ENCODE assay signal across 8 cellular contexts in the genomic region with DNA sequence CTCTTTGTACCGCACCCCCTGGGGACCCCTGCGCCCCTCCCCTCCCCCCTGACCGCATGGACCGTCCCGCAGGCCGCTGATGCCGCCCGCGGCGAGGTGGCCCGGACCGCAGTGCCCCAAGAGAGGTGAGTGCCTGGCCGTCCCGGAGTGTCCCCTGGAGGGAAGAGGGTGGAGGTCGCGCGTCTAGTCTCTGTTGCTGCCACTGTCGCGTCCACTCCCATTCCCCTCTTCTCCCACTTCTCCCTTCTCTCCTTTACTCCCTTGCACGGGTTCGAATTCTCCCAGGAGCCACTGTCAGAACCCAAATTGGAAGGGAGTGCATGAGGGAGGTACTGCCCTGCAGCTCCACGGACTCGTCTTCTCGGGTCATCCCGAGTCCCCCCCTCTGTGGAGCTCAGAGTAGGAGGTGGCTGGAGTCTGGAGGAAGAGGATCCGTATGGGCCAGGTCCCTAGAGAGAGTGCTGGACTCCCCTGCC. TPM values are rescaled to one million over a fixed set of nuclear protein-coding genes. Genes with fewer than 3 reads are reported as not detected.
DNase-seq lines count a peak whose midpoint lies in the region; TF ChIP-seq lines count a peak whose summit lies in the region.

No MANE protein-coding gene starts in this region.

- no peaks in the 10 kb centered on the region for H3K27me3 ChIP-seq in Caco-2 (replicated peaks; ENCODE audit: control insufficient read depth, insufficient read depth, low read length)
- no peaks in the 10 kb centered on the region for H3K27me3 ChIP-seq in PC-9 (ENCODE audit: insufficient read depth, low read depth)
- H3K27me3 ChIP-seq in neutrophil = no peaks in the 10 kb centered on the region

- intact Hi-C loops in Caco-2 (cut with micrococcal nuclease; ENCODE audit: unreplicated experiment) (loop anchor here (2.0 kb wide), 1 partner anchor 18 kb away; no protein-coding TSS in a partner anchor), PC-9 (cut with micrococcal nuclease; ENCODE audit: unreplicated experiment) (loop anchor here (2.0 kb wide), 1 partner anchor 18 kb away; no protein-coding TSS in a partner anchor)

- H3K27me3 Mint-ChIP-seq in Caco-2 (ENCODE audit: insufficient read depth, unreplicated experiment) = no peaks in the 10 kb centered on the region

- peaks cover 23% of the 10 kb centered on the region for H4K20me1 ChIP-seq in PC-9 (ENCODE audit: insufficient read depth)

- H3K36me3 Mint-ChIP-seq in Caco-2 (ENCODE audit: insufficient read depth, unreplicated experiment) = peaks cover 10% of the 10 kb centered on the region

- TF ChIP-seq CTCF in Caco-2 (IDR thresholded peaks at IDR 0.05; ENCODE audit: insufficient read depth in 1 of 2, low read depth in 1 of 2, low read length in 1 of 2, severe bottlenecking in 1 of 2, unreplicated experiment in 1 of 2) = no peak
- TF ChIP-seq CTCF in PC-9 (conservative IDR thresholded peaks at IDR 0.05) = no peak
- no peak for TF ChIP-seq CTCF in neutrophil (IDR thresholded peaks at IDR 0.05)
- TF ChIP-seq CTCF in GM10266 (IDR thresholded peaks at IDR 0.05; ENCODE audit: control insufficient read depth, insufficient read depth, low read depth, missing control alignments) = no peak

- CTCF ChIA-PET in Caco-2 (lab: Charles Lee) (interaction anchor here (1.0 to 1.5 kb wide), 7 partner anchors 11 to 175 kb away, joined by 3 to 6 read pairs (median 3); partner anchors contain the start of gene ULK3), PC-9 (lab: Charles Lee) (interaction anchor here (0.6 kb wide), 1 partner anchor 311 kb away, joined by 10 read pairs; no protein-coding TSS in a partner anchor)

- POLR2A ChIA-PET in Caco-2 (lab: Charles Lee) (interaction anchor here (0.6 kb wide), 1 partner anchor 73 kb away, joined by 3 read pairs; no protein-coding TSS in a partner anchor), PC-9 (lab: Charles Lee; ENCODE audit: unreplicated experiment) (no interaction called here)

- H3K4me3 Mint-ChIP-seq in Caco-2 (ENCODE audit: unreplicated experiment) = peak overlapping the region; percentile 90

- H3K4me1 ChIP-seq in Caco-2 (peaks cover 27% of the 10 kb centered on the region), PC-9 (replicated peaks; ENCODE audit: insufficient read depth) (peaks cover 20% of the 10 kb centered on the region), neutrophil (ENCODE audit: control insufficient read depth in 1 of 2, insufficient read depth in 1 of 2, low read depth in 1 of 2, low read length in 1 of 2) (peaks cover 81 to 92% of the 10 kb centered on the region in 2 experiments)

- no peaks in the 10 kb centered on the region for H3K36me3 ChIP-seq in Caco-2 (ENCODE audit: control insufficient read depth, insufficient read depth, low read length)
- no peaks in the 10 kb centered on the region; the same call in 1 of the 2 replicates for H3K36me3 ChIP-seq in PC-9 (ENCODE audit: low read depth)
- H3K36me3 ChIP-seq in neutrophil = peaks cover 12% of the 10 kb centered on the region

- H3K9me2 ChIP-seq in PC-9 (ENCODE audit: insufficient read depth) = no peaks in the 10 kb centered on the region

- peaks cover 7% of the 10 kb centered on the region; the same call in 1 of the 2 replicates for H3F3A ChIP-seq in PC-9 (ENCODE audit: insufficient read depth, low read depth)

- peak overlapping the region; percentile 100 for H3K4me2 ChIP-seq in PC-9

- peaks cover 50% of the 10 kb centered on the region for H3K79me2 ChIP-seq in PC-9 (ENCODE audit: low read depth)

- H3K4me3 ChIP-seq in Caco-2 (ENCODE audit: low read depth, low read length) = peak overlapping the region; percentile 82
- peak overlapping the region; percentile 95 for H3K4me3 ChIP-seq in PC-9
- H3K4me3 ChIP-seq in neutrophil (ENCODE audit: low read depth in 1 of 2, low read length in 1 of 2) = peak overlapping the region; percentile 95 to 99

- DNase-seq in Caco-2 = no peak
- no peak for DNase-seq in PC-9
- DNase-seq in epithelial cell of prostate (ENCODE audit: low read depth, low spot score) = no peak
- DNase-seq in mesenteric fat pad (ENCODE audit: low spot score) = no peak
- DNase-seq in SIG-M5 treated with dmso at 0.1 percent for 504 hours (lab: John Stamatoyannopoulos, UW; ENCODE audit: unreplicated experiment) = no peak
- no peak for DNase-seq in GM10266 (ENCODE audit: extremely low spot score)
- no peak for DNase-seq in hippocampal formation (lab: John Stamatoyannopoulos, UW)

- peak overlapping the region; percentile 55 for H3K27ac Mint-ChIP-seq in Caco-2 (ENCODE audit: unreplicated experiment)

- no TSS peak for BruUV-seq in Caco-2 (replicated peaks; lab: Mats Ljungman, UMichigan)
- no TSS peak for BruUV-seq in PC-9 (replicated peaks; lab: Mats Ljungman, UMichigan)

- peaks cover 24% of the 10 kb centered on the region for H3K4me1 Mint-ChIP-seq in Caco-2 (ENCODE audit: low read depth, unreplicated experiment)

- no peak overlapping the region for H3K27ac ChIP-seq in PC-9
- H3K27ac ChIP-seq in epithelial cell of prostate = peak overlapping the region; percentile 68
- peak overlapping the region; percentile 100 for H3K27ac ChIP-seq in neutrophil

- peak overlapping the region; percentile 80; the same call in 1 of the 2 replicates for H2AFZ ChIP-seq in PC-9

- no peaks in the 10 kb centered on the region for H3K9me3 Mint-ChIP-seq in Caco-2 (ENCODE audit: unreplicated experiment)

- no peaks in the 10 kb centered on the region for H3K9me3 ChIP-seq in Caco-2
- no peaks in the 10 kb centered on the region for H3K9me3 ChIP-seq in PC-9 (ENCODE audit: insufficient read depth, low read depth)
- no peaks in the 10 kb centered on the region for H3K9me3 ChIP-seq in neutrophil

RNA-seq across cellular contexts. Expression of gene CSK, which starts 0.8 kb away (rescaled TPM):
- 62.7 and 62.8 TPM in 2 replicates for total RNA-seq in Caco-2 (2022)
- 78.3 TPM in 2 replicates for total RNA-seq in PC-9 (2021)
- total RNA-seq in mesenteric fat pad = 46.9 TPM

RNA-seq across cellular contexts. Expression of gene LMAN1L, which starts 30.0 kb away (rescaled TPM):
- total RNA-seq in Caco-2 (2022) (not detected in 2 replicates), PC-9 (2021) (not detected in 2 replicates), mesenteric fat pad (not detected)

RNA-seq across cellular contexts. Expression of gene CYP1A2, which starts 34.0 kb away (rescaled TPM):
- total RNA-seq in Caco-2 (2022) (not detected in 2 replicates), PC-9 (2021) (not detected in 2 replicates), mesenteric fat pad (not detected)

RNA-seq across cellular contexts. Expression of gene CPLX3, which starts 43.8 kb away (rescaled TPM):
- total RNA-seq in Caco-2 (2022) = not detected in 2 replicates
- not detected in 2 replicates for total RNA-seq in PC-9 (2021)
- total RNA-seq in mesenteric fat pad = not detected

RNA-seq across cellular contexts. Expression of gene CYP1A1, which starts 57.3 kb away (rescaled TPM):
- 55.5 and 73.8 TPM in 2 replicates for total RNA-seq in Caco-2 (2022)
- total RNA-seq in PC-9 (2021) = 0.33 and 0.39 TPM in 2 replicates
- total RNA-seq in mesenteric fat pad = 65.0 TPM
